ENCODE assay signal across 10 cellular contexts in genomic region chrX:102470215-102470614, GRCh38. TPM values are rescaled to one million over a fixed set of nuclear protein-coding genes. Genes with fewer than 3 reads are reported as not detected.
DNase-seq lines count a peak whose midpoint lies in the region; ATAC-seq, FAIRE-seq and TF ChIP-seq lines count a peak whose summit lies in the region.
"Not testable (repeated sequence)": the region's sequence is repeated elsewhere in the genome, so short reads cannot be mapped to it uniquely, and the experiment has no call there.
"Had no signal": no experiment of that assay in that cellular context is flagged by ENCODE, and none has a peak within 500 bp of the region (broad histone marks: within the 10 kb centered on the region; RNA-seq: fewer than 3 reads in every experiment).

No MANE protein-coding gene starts in this region.

- not testable (repeated sequence) for TF ChIP-seq EP300 in K562 (IDR thresholded peaks at IDR 0.05; ENCODE audit: low read length)

- H4K20me1 ChIP-seq in K562 (replicated peaks; ENCODE audit: control insufficient read depth, insufficient read depth, low read length); keratinocyte (ENCODE audit: control insufficient read depth, extremely low read depth, insufficient read depth, low read length): not testable (repeated sequence)

- BruUV-seq in K562 (replicated peaks; lab: Mats Ljungman, UMichigan): not testable (repeated sequence)

- not testable (repeated sequence) for H3K27me3 ChIP-seq in K562 (ENCODE audit: control insufficient read depth in 2 of 2, insufficient read depth in 2 of 2, low read length in 2 of 2); keratinocyte (ENCODE audit: control insufficient read depth, extremely low read depth, insufficient read depth, low read length)

- dilution Hi-C loops in keratinocyte (cut with MboI; ENCODE audit: extremely low pct_ligation_motif_present, low sequenced_read_pairs): not testable (repeated sequence)

- POLR2A ChIA-PET in K562 (lab: Yijun Ruan, JAX): not testable (repeated sequence)

- not testable (repeated sequence) for H2AFZ ChIP-seq in K562 (ENCODE audit: low read depth, low read length); keratinocyte (ENCODE audit: control insufficient read depth, low read length)

- H3K4me3 ChIP-seq in K562; keratinocyte (ENCODE audit: control insufficient read depth in 2 of 3, extremely low read depth in 1 of 3, insufficient read depth in 2 of 3, low read depth in 1 of 3, low read length in 3 of 3): not testable (repeated sequence)

- not testable (repeated sequence) for H3K4me2 ChIP-seq in K562 (ENCODE audit: insufficient read depth, low read length); keratinocyte (ENCODE audit: control insufficient read depth, extremely low read depth, insufficient read depth, low read depth, low read length)

- TF ChIP-seq POLR2A in GM12892 (IDR thresholded peaks at IDR 0.05; ENCODE audit: low read depth, low read length); K562 (conservative IDR thresholded peaks at IDR 0.05): not testable (repeated sequence)

- ATAC-seq in HG02885 (IDR thresholded peaks at IDR 0.05; ENCODE audit: poor library complexity, unreplicated experiment) (peak; percentile 63), K562 (peak; percentile 57; the same call in 2 of the 3 replicates)

- no CpG with 5 or more reads among the region's 3 CpGs for WGBS in K562 (ENCODE audit: insufficient coverage, low coverage, missing lambda C conversion rate)

- DNase-seq in GM12892 (ENCODE audit: insufficient read length); GM19239 (ENCODE audit: insufficient read length, low spot score); RCC 7860 (ENCODE audit: low spot score); K562 (ENCODE audit: extremely low read depth in 1 of 4, low spot score in 3 of 4); keratinocyte (ENCODE audit: low read depth, low spot score): not testable (repeated sequence)

- H3K4me1 ChIP-seq in K562 (replicated peaks in 1 of 2; ENCODE audit: control insufficient read depth in 2 of 2, insufficient read depth in 2 of 2, low read length in 2 of 2); keratinocyte (ENCODE audit: control insufficient read depth, extremely low read depth, insufficient read depth, low read length): not testable (repeated sequence)

- not testable (repeated sequence) for H3K79me2 ChIP-seq in K562 (ENCODE audit: control insufficient read depth, insufficient read depth, low read length); keratinocyte (ENCODE audit: control insufficient read depth, insufficient read depth, low read length)

- not testable (repeated sequence) for TF ChIP-seq CTCF in K562 (IDR thresholded peaks at IDR 0.05 in 2 of 3, conservative IDR thresholded peaks at IDR 0.05 in 1 of 3; ENCODE audit: insufficient read depth in 2 of 3, low read depth in 1 of 3, low read length in 3 of 3); keratinocyte (optimal IDR thresholded peaks at IDR 0.05 in 1 of 3, IDR thresholded peaks at IDR 0.05 in 1 of 3, conservative IDR thresholded peaks at IDR 0.05 in 1 of 3; ENCODE audit: extremely low read depth in 1 of 3, insufficient read depth in 2 of 3, low read length in 3 of 3)

- not testable (repeated sequence) for H3K9ac ChIP-seq in K562 (ENCODE audit: insufficient read depth in 1 of 2, low read depth in 2 of 2, low read length in 2 of 2); keratinocyte (ENCODE audit: control insufficient read depth, extremely low read depth, insufficient read depth, low read length)

- not testable (repeated sequence) for H3K27ac ChIP-seq in K562 (ENCODE audit: extremely low read depth, low read depth, low read length); keratinocyte (ENCODE audit: control insufficient read depth, insufficient read depth, low read length)

- TF ChIP-seq RAD21 in K562 (CRISPR knock-in tag; conservative IDR thresholded peaks at IDR 0.05 in 1 of 2, IDR thresholded peaks at IDR 0.05 in 1 of 2): not testable (repeated sequence)

- in situ Hi-C loops in K562 (cut with MboI): loop anchor here (25.0 kb wide), 1 partner anchor 308 kb away; the partner anchor contains the start of gene BEX5

- not testable (repeated sequence) for H3K36me3 ChIP-seq in K562 (ENCODE audit: control insufficient read depth, insufficient read depth, low read length); keratinocyte (ENCODE audit: control insufficient read depth in 2 of 2, extremely low read depth in 1 of 2, insufficient read depth in 2 of 2, low read length in 2 of 2)

- FAIRE-seq in A204.1 (lab: Jason Lieb, UNC) (peak; percentile 98), GM12892 (lab: Jason Lieb, UNC) (peak; percentile 87), GM19239 (lab: Jason Lieb, UNC) (peak; percentile 70), RCC 7860 (lab: Jason Lieb, UNC) (peak; percentile 54), K562 (lab: Jason Lieb, UNC) (peak; percentile 87), keratinocyte (lab: Jason Lieb, UNC) (peak; percentile 36)

- intact Hi-C loops in K562 (cut with micrococcal nuclease): not testable (repeated sequence)

- H3K9me3 ChIP-seq in K562 (replicated peaks; ENCODE audit: control insufficient read depth, insufficient read depth, low read depth, low read length); keratinocyte (ENCODE audit: control insufficient read depth, low read depth, low read length): not testable (repeated sequence)

- CTCF ChIA-PET in K562 (lab: Yijun Ruan, JAX; ENCODE audit: low intra/inter-chr PET ratio): not testable (repeated sequence)

- not testable (repeated sequence) for H3K9me1 ChIP-seq in K562 (ENCODE audit: control insufficient read depth, insufficient read depth, low read length); keratinocyte (ENCODE audit: control insufficient read depth, extremely low read depth, insufficient read depth, low read length)

RNA-seq across cellular contexts. Expression of gene TCP11X2, which starts 1.4 kb away (rescaled TPM):
- polyA plus RNA-seq in GM12892 (2012; ENCODE audit: missing spikeins): not detected
- total RNA-seq in K562 (2011; cell fraction: chromatin; rRNA removed; ENCODE audit: low replicate concordance): not detected in 2 replicates
- not detected in 2 replicates for total RNA-seq in K562 (2011; cell fraction: nucleolus; rRNA removed)
- not detected in 2 replicates for total RNA-seq in K562 (2011; cell fraction: nucleoplasm; rRNA removed)
- total RNA-seq in K562 (2014; rRNA removed) (not detected in 2 replicates), K562 (2014; rRNA removed; fragmentation: Illumina TruSeq; extraction: Trizol) (not detected in 2 replicates), K562 (2015; rRNA removed; fragmentation: Illumina TruSeq; extraction: Trizol) (not detected in 2 replicates), K562 (2021) (not detected in 2 replicates)
- polyA plus RNA-seq in K562 (2011; rRNA removed) (not detected in 2 replicates), K562 (2014; fragmentation: Illumina TruSeq; extraction: Trizol) (not detected in 2 replicates), K562 (2014; fragmentation: Nextera tagmentation; extraction: Ambion mirVana) (not detected), K562 (2014; rRNA removed) (not detected in 2 replicates), keratinocyte (not detected in 3 replicates)
- not detected in 2 replicates for polyA plus RNA-seq in K562 (2011; cell fraction: cytosol; rRNA removed)
- not detected in 2 replicates for polyA plus RNA-seq in K562 (2011; cell fraction: nucleus; rRNA removed)
- polyA plus RNA-seq in K562 (2012): not detected in 2 replicates
- polyA minus RNA-seq in K562 (2011; rRNA and poly(A)+ RNA removed): not detected in 2 replicates
- not detected in 2 replicates for polyA minus RNA-seq in K562 (2011; cell fraction: cytosol; rRNA and poly(A)+ RNA removed)
- polyA minus RNA-seq in K562 (2011; cell fraction: nucleus; rRNA and poly(A)+ RNA removed): not detected in 2 replicates
- not detected for polyA plus RNA-seq in keratinocyte (2011; ENCODE audit: low read depth)
- not detected in 2 replicates for polyA plus RNA-seq in keratinocyte (2011; cell fraction: cytosol; rRNA removed)
- not detected in 2 replicates for polyA plus RNA-seq in keratinocyte (2011; cell fraction: nucleus; rRNA removed)
- polyA plus RNA-seq in keratinocyte (2012; ENCODE audit: low replicate concordance): not detected in 2 replicates
- not detected in 3 replicates for polyA minus RNA-seq in keratinocyte
- not detected for polyA minus RNA-seq in keratinocyte (2011; cell fraction: cytosol; rRNA and poly(A)+ RNA removed)
- not detected in 2 replicates for polyA minus RNA-seq in keratinocyte (2011; cell fraction: nucleus; rRNA and poly(A)+ RNA removed)
- total RNA-seq: CD4-positive, CD25-positive, alpha-beta regulatory T cell; Daoy; H4 had no signal
- polyA plus RNA-seq: CD4-positive, CD25-positive, alpha-beta regulatory T cell had no signal

RNA-seq across cellular contexts. Expression of gene NXF2B, which starts 30.4 kb away (rescaled TPM):
- not detected for polyA plus RNA-seq in GM12892 (2012; ENCODE audit: missing spikeins)
- total RNA-seq in K562 (2011; cell fraction: chromatin; rRNA removed; ENCODE audit: low replicate concordance): 2.2 and 3.2 TPM in 2 replicates
- total RNA-seq in K562 (2011; cell fraction: nucleolus; rRNA removed): 0.66 and 0.83 TPM in 2 replicates
- total RNA-seq in K562 (2011; cell fraction: nucleoplasm; rRNA removed): 1.1 and 3.2 TPM in 2 replicates
- total RNA-seq in K562 (2014; rRNA removed) (1.7 and 3.4 TPM in 2 replicates), K562 (2014; rRNA removed; fragmentation: Illumina TruSeq; extraction: Trizol) (6.4 and 7.1 TPM in 2 replicates), K562 (2015; rRNA removed; fragmentation: Illumina TruSeq; extraction: Trizol) (4.7 and 5.8 TPM in 2 replicates), K562 (2021) (7.7 and 8.0 TPM in 2 replicates)
- polyA plus RNA-seq in K562 (2011; rRNA removed) (0.91 and 0.93 TPM in 2 replicates), K562 (2014; fragmentation: Illumina TruSeq; extraction: Trizol) (5.5 and 5.8 TPM in 2 replicates), K562 (2014; fragmentation: Nextera tagmentation; extraction: Ambion mirVana) (10 to 100 TPM in 1 of 2 experiments, 1 to 10 TPM in 1; 7.8 to 16.1 TPM), K562 (2014; rRNA removed) (0.80 and 1.8 TPM in 2 replicates), keratinocyte (not detected in 3 replicates)
- 0.39 and 0.71 TPM in 2 replicates for polyA plus RNA-seq in K562 (2011; cell fraction: cytosol; rRNA removed)
- polyA plus RNA-seq in K562 (2011; cell fraction: nucleus; rRNA removed): 1.6 and 2.1 TPM in 2 replicates
- 6.5 and 17.9 TPM in 2 replicates for polyA plus RNA-seq in K562 (2012)
- polyA minus RNA-seq in K562 (2011; rRNA and poly(A)+ RNA removed): 0.15 and 0.46 TPM in 2 replicates
- not detected in 2 replicates for polyA minus RNA-seq in K562 (2011; cell fraction: cytosol; rRNA and poly(A)+ RNA removed)
- 0.54 and 0.67 TPM in 2 replicates for polyA minus RNA-seq in K562 (2011; cell fraction: nucleus; rRNA and poly(A)+ RNA removed)
- polyA plus RNA-seq in keratinocyte (2011; ENCODE audit: low read depth): not detected
- not detected in 2 replicates for polyA plus RNA-seq in keratinocyte (2011; cell fraction: cytosol; rRNA removed)
- not detected in 2 replicates for polyA plus RNA-seq in keratinocyte (2011; cell fraction: nucleus; rRNA removed)
- polyA plus RNA-seq in keratinocyte (2012; ENCODE audit: low replicate concordance): not detected in 2 replicates
- not detected in 3 replicates for polyA minus RNA-seq in keratinocyte
- not detected for polyA minus RNA-seq in keratinocyte (2011; cell fraction: cytosol; rRNA and poly(A)+ RNA removed)
- polyA minus RNA-seq in keratinocyte (2011; cell fraction: nucleus; rRNA and poly(A)+ RNA removed): not detected in 2 replicates
- total RNA-seq: CD4-positive, CD25-positive, alpha-beta regulatory T cell; Daoy had no signal
- polyA plus RNA-seq: CD4-positive, CD25-positive, alpha-beta regulatory T cell had no signal

RNA-seq across cellular contexts. Expression of gene TMSB15A, which starts 46.3 kb away (rescaled TPM):
- not detected for polyA plus RNA-seq in GM12892 (2012; ENCODE audit: missing spikeins)
- not detected in 2 replicates for total RNA-seq in K562 (2011; cell fraction: chromatin; rRNA removed; ENCODE audit: low replicate concordance)
- total RNA-seq in K562 (2011; cell fraction: nucleolus; rRNA removed): not detected in 2 replicates
- total RNA-seq in K562 (2011; cell fraction: nucleoplasm; rRNA removed): not detected in 2 replicates
- total RNA-seq in K562 (2014; rRNA removed): 0.49 and 1.1 TPM in 2 replicates
- 0.91 and 1.2 TPM in 2 replicates for total RNA-seq in K562 (2014; rRNA removed; fragmentation: Illumina TruSeq; extraction: Trizol)
- 0.54 and 0.87 TPM in 2 replicates for total RNA-seq in K562 (2015; rRNA removed; fragmentation: Illumina TruSeq; extraction: Trizol)
- total RNA-seq in K562 (2021): 0.49 TPM in 1 of 2 replicates, not detected in the other
- polyA plus RNA-seq in K562 (2011; rRNA removed): 0.61 and 1.6 TPM in 2 replicates
- 0.28 and 0.59 TPM in 2 replicates for polyA plus RNA-seq in K562 (2011; cell fraction: cytosol; rRNA removed)
- polyA plus RNA-seq in K562 (2011; cell fraction: nucleus; rRNA removed): 0.23 and 0.25 TPM in 2 replicates
- 0.53 and 1.6 TPM in 2 replicates for polyA plus RNA-seq in K562 (2012)
- 0.78 and 1.1 TPM in 2 replicates for polyA plus RNA-seq in K562 (2014; fragmentation: Illumina TruSeq; extraction: Trizol)
- polyA plus RNA-seq in K562 (2014; fragmentation: Nextera tagmentation; extraction: Ambion mirVana): 1 to 10 TPM; 1.2 to 1.6 TPM
- 0.39 and 0.85 TPM in 2 replicates for polyA plus RNA-seq in K562 (2014; rRNA removed)
- not detected in 2 replicates for polyA minus RNA-seq in K562 (2011; rRNA and poly(A)+ RNA removed)
- polyA minus RNA-seq in K562 (2011; cell fraction: cytosol; rRNA and poly(A)+ RNA removed): not detected in 2 replicates
- polyA minus RNA-seq in K562 (2011; cell fraction: nucleus; rRNA and poly(A)+ RNA removed): not detected in 2 replicates
- not detected in 3 replicates for polyA plus RNA-seq in keratinocyte
- polyA plus RNA-seq in keratinocyte (2011; ENCODE audit: low read depth): not detected
- polyA plus RNA-seq in keratinocyte (2011; cell fraction: cytosol; rRNA removed): not detected in 2 replicates
- polyA plus RNA-seq in keratinocyte (2011; cell fraction: nucleus; rRNA removed): not detected in 2 replicates
- not detected in 2 replicates for polyA plus RNA-seq in keratinocyte (2012; ENCODE audit: low replicate concordance)
- not detected in 3 replicates for polyA minus RNA-seq in keratinocyte
- not detected for polyA minus RNA-seq in keratinocyte (2011; cell fraction: cytosol; rRNA and poly(A)+ RNA removed)
- polyA minus RNA-seq in keratinocyte (2011; cell fraction: nucleus; rRNA and poly(A)+ RNA removed): not detected in 2 replicates
- total RNA-seq: CD4-positive, CD25-positive, alpha-beta regulatory T cell had no signal
- polyA plus RNA-seq: CD4-positive, CD25-positive, alpha-beta regulatory T cell had no signal
